ENCODE assay signal across 18 cellular contexts in genomic region chr19:13042443-13043130, GRCh38. TPM values are rescaled to one million over a fixed set of nuclear protein-coding genes. Genes with fewer than 3 reads are reported as not detected.
DNase-seq lines count a peak whose midpoint lies in the region; ATAC-seq, FAIRE-seq and TF ChIP-seq lines count a peak whose summit lies in the region.
"Had no signal": no experiment of that assay in that cellular context is flagged by ENCODE, and none has a peak within 500 bp of the region (broad histone marks: within the 10 kb centered on the region; RNA-seq: fewer than 3 reads in every experiment).

No MANE protein-coding gene starts in this region.

- peaks cover 0 to 2% of the 10 kb centered on the region in 2 donors for H3K27me3 Mint-ChIP-seq in effector memory CD8-positive, alpha-beta T cell

- H3K36me3 ChIP-seq in osteoblast (ENCODE audit: insufficient read depth, low read length): peaks cover 16% of the 10 kb centered on the region
- H3K36me3 ChIP-seq: pancreas had no signal

- peaks cover 33% of the 10 kb centered on the region for H3K4me1 ChIP-seq in osteoblast (ENCODE audit: insufficient read depth, low read length)

- H3K79me2 ChIP-seq in osteoblast (ENCODE audit: insufficient read depth, low read length): peaks cover 94% of the 10 kb centered on the region

- no peaks in the 10 kb centered on the region for H3K27me3 ChIP-seq in osteoblast (ENCODE audit: insufficient read depth, low read length)
- H3K27me3 ChIP-seq: pancreas had no signal

- ATAC-seq in effector memory CD8-positive, alpha-beta T cell (replicated peaks): no peak
- no peak for ATAC-seq in HG02938 (IDR thresholded peaks at IDR 0.05; ENCODE audit: unreplicated experiment)
- ATAC-seq: activated CD4-positive, CD25-positive, alpha-beta regulatory T cell treated with anti-CD3 and anti-CD28 coated beads, Interleukin-2, amount 50 U/mL, for 24 hours; T-helper 17 cell had no signal

- TF ChIP-seq CTCF in RWPE1 (conservative IDR thresholded peaks at IDR 0.05; ENCODE audit: low read depth) (no peak), osteoblast (IDR thresholded peaks at IDR 0.05; ENCODE audit: extremely low read depth, low read depth, low read length) (no peak)

- TF ChIP-seq POLR2A in GM12891 (IDR thresholded peaks at IDR 0.05; ENCODE audit: low read depth, low read length): no peak

- H3K36me3 Mint-ChIP-seq in effector memory CD8-positive, alpha-beta T cell (ENCODE audit: insufficient read depth): peaks cover 9% of the 10 kb centered on the region
- H3K36me3 Mint-ChIP-seq: CD14-positive monocyte, type B pancreatic cell had no signal

- no peaks in the 10 kb centered on the region for H3K9me3 Mint-ChIP-seq in effector memory CD8-positive, alpha-beta T cell
- H3K9me3 Mint-ChIP-seq: CD14-positive monocyte, IgD-negative memory B cell, type B pancreatic cell had no signal

- no peak overlapping the region for H3K4me3 ChIP-seq in osteoblast (ENCODE audit: insufficient read depth, low read length)
- H3K4me3 ChIP-seq: pancreas had no signal

- peak overlapping the region in 1 of 2 donors; percentile 71 for H3K4me3 Mint-ChIP-seq in effector memory CD8-positive, alpha-beta T cell
- H3K4me3 Mint-ChIP-seq: CD14-positive monocyte, IgD-negative memory B cell, T-helper 17 cell, type B pancreatic cell had no signal

- peaks cover 33 to 34% of the 10 kb centered on the region in 2 donors for H3K4me1 Mint-ChIP-seq in effector memory CD8-positive, alpha-beta T cell (ENCODE audit: low read depth in 2 of 2)

- peaks cover 28% of the 10 kb centered on the region for H4K20me1 ChIP-seq in osteoblast (ENCODE audit: insufficient read depth, low read length)

- POLR2A ChIA-PET in RWPE1 (lab: Yijun Ruan, JAX; ENCODE audit: low non-redundant PET): no interaction called here

- H3K27ac ChIP-seq in RWPE1 (peak overlapping the region; percentile 22; the same call in 1 of the 2 replicates), osteoblast (ENCODE audit: low read depth, low read length) (no peak overlapping the region)
- H3K27ac ChIP-seq: pancreas had no signal

- no peak overlapping the region for H2AFZ ChIP-seq in osteoblast (ENCODE audit: low read length)

- no peak overlapping the region for H3K4me2 ChIP-seq in osteoblast (ENCODE audit: insufficient read depth, low read length)

- peak; percentile 31 for FAIRE-seq in GM12891 (lab: Jason Lieb, UNC)
- FAIRE-seq: pancreas, small intestine had no signal

- H3K27ac Mint-ChIP-seq in effector memory CD8-positive, alpha-beta T cell: peak overlapping the region; percentile 51 to 93
- H3K27ac Mint-ChIP-seq: IgD-negative memory B cell, T-helper 17 cell, type B pancreatic cell had no signal

- CTCF ChIA-PET in RWPE1 (lab: Yijun Ruan, JAX): interaction anchor here (0.5 to 0.8 kb wide), 2 partner anchors 15 to 174 kb away, joined by 3 read pairs; no protein-coding TSS in a partner anchor

- H3K9me3 ChIP-seq in osteoblast (ENCODE audit: low read depth, low read length): no peaks in the 10 kb centered on the region
- H3K9me3 ChIP-seq: pancreas had no signal

- DNase-seq in GM12891 (ENCODE audit: insufficient read length, low spot score) (no peak), RWPE1 (ENCODE audit: low spot score) (no peak), osteoblast (ENCODE audit: insufficient read length, low spot score, missing footprints) (peak; percentile 62), Ammon's horn (ENCODE audit: low spot score) (no peak), NCI-H1417 treated with DMSO at 0.1 percent for 48 hours (lab: John Stamatoyannopoulos, UW) (no peak), GDM1 (lab: John Stamatoyannopoulos, UW) (no peak)
- DNase-seq in effector memory CD8-positive, alpha-beta T cell: no peak
- DNase-seq: amygdala, NCI-H2081 treated with DMSO at 0.1 percent for 48 hours, pancreas, Right ventricle myocardium superior, small intestine, T-helper 17 cell had no signal

TF ChIP-seq in GM12891, 5 proteins besides CTCF, POLR2A, EP300 and RAD21:
- TF ChIP-seq PAX5 (IDR thresholded peaks at IDR 0.05; ENCODE audit: insufficient read depth, low read length, severe bottlenecking) (no peak), POU2F2 (IDR thresholded peaks at IDR 0.05; ENCODE audit: low read depth, low read length) (no peak), POLR2AphosphoS5 (IDR thresholded peaks at IDR 0.05; ENCODE audit: low read depth, low read length) (no peak), TAF1 (IDR thresholded peaks at IDR 0.05; ENCODE audit: low read depth, low read length) (no peak), SPI1 (IDR thresholded peaks at IDR 0.05; ENCODE audit: low read depth, low read length) (no peak)

RNA-seq across cellular contexts. Expression of gene NFIX, which starts 47.3 kb away (rescaled TPM):
- polyA plus RNA-seq in GM12891 (2012; ENCODE audit: low read depth, missing spikeins): 0.30 TPM
- 114 and 122 TPM in 2 replicates for total RNA-seq in osteoblast
